In the genomic region with DNA sequence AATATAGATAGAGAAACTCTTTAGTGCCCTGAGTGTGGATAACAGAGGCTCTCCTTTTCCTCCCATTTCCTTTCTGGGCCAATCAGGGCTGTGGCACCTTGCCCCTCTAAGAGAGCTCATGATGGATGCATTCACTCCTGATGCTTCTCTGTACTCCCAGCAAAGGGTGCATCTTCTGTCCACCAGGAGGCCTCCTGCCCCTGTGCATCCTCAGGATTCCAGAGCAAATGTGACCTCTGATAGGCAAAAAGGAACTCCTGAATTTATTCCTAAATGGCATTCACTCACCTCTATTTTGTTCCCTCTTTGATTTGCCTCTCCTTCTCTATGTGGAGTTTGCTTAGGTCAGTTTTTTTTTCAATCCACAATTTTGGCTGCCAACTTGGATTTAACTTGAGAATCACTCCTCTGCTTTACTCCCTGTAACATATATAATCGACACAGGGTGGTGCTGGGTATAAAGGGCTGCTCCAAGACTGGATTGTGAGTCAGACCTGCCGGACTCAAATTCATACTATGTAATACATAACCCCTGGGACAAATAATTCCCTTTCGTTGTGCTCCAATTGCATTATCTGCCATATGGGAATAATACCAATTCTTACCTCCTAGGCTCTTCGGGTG, we compare ENCODE assay signal across 8 cellular contexts. TPM values are rescaled to one million over a fixed set of nuclear protein-coding genes. Genes with fewer than 3 reads are reported as not detected.
DNase-seq lines count a peak whose midpoint lies in the region; ATAC-seq and TF ChIP-seq lines count a peak whose summit lies in the region.

No MANE protein-coding gene starts in this region.

- no peak overlapping the region for H3K27ac ChIP-seq in suprapubic skin

- no peaks in the 10 kb centered on the region for H3K4me1 ChIP-seq in suprapubic skin

- H3K27me3 ChIP-seq in suprapubic skin = peaks cover 4% of the 10 kb centered on the region

- DNase-seq in G401 (ENCODE audit: low spot score) (peak; percentile 18), HT-29 (ENCODE audit: low spot score) (peak; percentile 60), SW480 (ENCODE audit: low spot score) (peak; percentile 47), left lobe of liver (ENCODE audit: low spot score) (peak; percentile 62), suprapubic skin (ENCODE audit: low spot score in 2 of 2) (no peak), NCI-H187 treated with DMSO at 0.1 percent for 48 hours (lab: John Stamatoyannopoulos, UW) (no peak), KG1 (lab: John Stamatoyannopoulos, UW) (no peak), NCI-H2227 (lab: John Stamatoyannopoulos, UW; ENCODE audit: unreplicated experiment) (no peak)

- in situ Hi-C loops in G401 (cut with HindIII; ENCODE audit: low sequenced_read_pairs) = no loop called here

- 62% methylated on average over 4 of the region's 4 CpGs for WGBS in suprapubic skin

- H3K9me3 ChIP-seq in suprapubic skin = no peaks in the 10 kb centered on the region

- H3K36me3 ChIP-seq in suprapubic skin = no peaks in the 10 kb centered on the region

- TF ChIP-seq CTCF in suprapubic skin (IDR thresholded peaks at IDR 0.05) = peak in 1 of 2 donors; percentile 57

- H3K4me3 ChIP-seq in suprapubic skin = no peak overlapping the region

- ATAC-seq in left lobe of liver = peak; percentile 99

- TF ChIP-seq EP300 in suprapubic skin (IDR thresholded peaks at IDR 0.05) = no peak

- no peak for TF ChIP-seq POLR2A in suprapubic skin (IDR thresholded peaks at IDR 0.05)

RNA-seq across cellular contexts. Expression of a gene that starts 1.1 kb away (rescaled TPM):
- total RNA-seq in G401 (2014; rRNA removed; shearing (Covaris generic)) = not detected in 2 replicates
- total RNA-seq in HT-29 (2014; rRNA removed; shearing (Covaris generic)) = not detected in 2 replicates
- total RNA-seq in left lobe of liver (not detected), suprapubic skin (not detected)

RNA-seq across cellular contexts. Expression of a gene that starts 39.1 kb away (rescaled TPM):
- not detected in 2 replicates for total RNA-seq in G401 (2014; rRNA removed; shearing (Covaris generic))
- total RNA-seq in HT-29 (2014; rRNA removed; shearing (Covaris generic)) = not detected in 2 replicates
- not detected for total RNA-seq in left lobe of liver
- total RNA-seq in suprapubic skin = not detected

Comparison
In these comparisons a context has a peak if more than half of its experiments do, and no peak if none do; other contexts are left out.
1. DNase-seq: peak in G401 (single experiment), HT-29 (single experiment), SW480 (single experiment) and left lobe of liver (single experiment); none in suprapubic skin (0 of 2), NCI-H187 treated with DMSO at 0.1 percent for 48 hours (single experiment), KG1 (single experiment) and NCI-H2227 (single experiment).